In genomic region chr17:72609501-72609900, GRCh38 we compare ENCODE assay signal across 1 cellular context.
TF ChIP-seq lines count a peak whose summit lies in the region.

No MANE protein-coding gene starts in this region.

TF ChIP-seq in HCT116, 20 proteins besides CTCF, POLR2A, EP300 and RAD21 (continued from another document):
- TF ChIP-seq, protein P1, sequence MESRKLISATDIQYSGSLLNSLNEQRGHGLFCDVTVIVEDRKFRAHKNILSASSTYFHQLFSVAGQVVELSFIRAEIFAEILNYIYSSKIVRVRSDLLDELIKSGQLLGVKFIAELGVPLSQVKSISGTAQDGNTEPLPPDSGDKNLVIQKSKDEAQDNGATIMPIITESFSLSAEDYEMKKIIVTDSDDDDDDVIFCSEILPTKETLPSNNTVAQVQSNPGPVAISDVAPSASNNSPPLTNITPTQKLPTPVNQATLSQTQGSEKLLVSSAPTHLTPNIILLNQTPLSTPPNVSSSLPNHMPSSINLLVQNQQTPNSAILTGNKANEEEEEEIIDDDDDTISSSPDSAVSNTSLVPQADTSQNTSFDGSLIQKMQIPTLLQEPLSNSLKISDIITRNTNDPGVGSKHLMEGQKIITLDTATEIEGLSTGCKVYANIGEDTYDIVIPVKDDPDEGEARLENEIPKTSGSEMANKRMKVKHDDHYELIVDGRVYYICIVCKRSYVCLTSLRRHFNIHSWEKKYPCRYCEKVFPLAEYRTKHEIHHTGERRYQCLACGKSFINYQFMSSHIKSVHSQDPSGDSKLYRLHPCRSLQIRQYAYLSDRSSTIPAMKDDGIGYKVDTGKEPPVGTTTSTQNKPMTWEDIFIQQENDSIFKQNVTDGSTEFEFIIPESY (IDR thresholded peaks at IDR 0.05; ENCODE audit: extremely low read depth, insufficient replicate concordance, low read length): no peak
- TF ChIP-seq POLR2AphosphoS5 (IDR thresholded peaks at IDR 0.05; ENCODE audit: low read depth, low read length) (peak; percentile 34; the same call in 1 of the 2 replicates), EGR1 (IDR thresholded peaks at IDR 0.05; ENCODE audit: low read depth) (no peak), YY1 (IDR thresholded peaks at IDR 0.05; ENCODE audit: extremely low read depth, insufficient replicate concordance, low read depth, low read length) (no peak), EZH2phosphoT487 (IDR thresholded peaks at IDR 0.05; ENCODE audit: borderline replicate concordance) (no peak), SIN3A (IDR thresholded peaks at IDR 0.05; ENCODE audit: low read depth) (peak; percentile 72; the same call in 1 of the 2 replicates), CEBPB (IDR thresholded peaks at IDR 0.05; ENCODE audit: low read depth) (peak; percentile 55; the same call in 1 of the 2 replicates), FOSL1 (IDR thresholded peaks at IDR 0.05; ENCODE audit: low read depth) (peak; percentile 76), TCF7L2 (IDR thresholded peaks at IDR 0.05; ENCODE audit: borderline replicate concordance, extremely low read depth, insufficient read depth, insufficient read length) (no peak)
- TF ChIP-seq, protein P2, sequence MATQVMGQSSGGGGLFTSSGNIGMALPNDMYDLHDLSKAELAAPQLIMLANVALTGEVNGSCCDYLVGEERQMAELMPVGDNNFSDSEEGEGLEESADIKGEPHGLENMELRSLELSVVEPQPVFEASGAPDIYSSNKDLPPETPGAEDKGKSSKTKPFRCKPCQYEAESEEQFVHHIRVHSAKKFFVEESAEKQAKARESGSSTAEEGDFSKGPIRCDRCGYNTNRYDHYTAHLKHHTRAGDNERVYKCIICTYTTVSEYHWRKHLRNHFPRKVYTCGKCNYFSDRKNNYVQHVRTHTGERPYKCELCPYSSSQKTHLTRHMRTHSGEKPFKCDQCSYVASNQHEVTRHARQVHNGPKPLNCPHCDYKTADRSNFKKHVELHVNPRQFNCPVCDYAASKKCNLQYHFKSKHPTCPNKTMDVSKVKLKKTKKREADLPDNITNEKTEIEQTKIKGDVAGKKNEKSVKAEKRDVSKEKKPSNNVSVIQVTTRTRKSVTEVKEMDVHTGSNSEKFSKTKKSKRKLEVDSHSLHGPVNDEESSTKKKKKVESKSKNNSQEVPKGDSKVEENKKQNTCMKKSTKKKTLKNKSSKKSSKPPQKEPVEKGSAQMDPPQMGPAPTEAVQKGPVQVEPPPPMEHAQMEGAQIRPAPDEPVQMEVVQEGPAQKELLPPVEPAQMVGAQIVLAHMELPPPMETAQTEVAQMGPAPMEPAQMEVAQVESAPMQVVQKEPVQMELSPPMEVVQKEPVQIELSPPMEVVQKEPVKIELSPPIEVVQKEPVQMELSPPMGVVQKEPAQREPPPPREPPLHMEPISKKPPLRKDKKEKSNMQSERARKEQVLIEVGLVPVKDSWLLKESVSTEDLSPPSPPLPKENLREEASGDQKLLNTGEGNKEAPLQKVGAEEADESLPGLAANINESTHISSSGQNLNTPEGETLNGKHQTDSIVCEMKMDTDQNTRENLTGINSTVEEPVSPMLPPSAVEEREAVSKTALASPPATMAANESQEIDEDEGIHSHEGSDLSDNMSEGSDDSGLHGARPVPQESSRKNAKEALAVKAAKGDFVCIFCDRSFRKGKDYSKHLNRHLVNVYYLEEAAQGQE (IDR thresholded peaks at IDR 0.05; ENCODE audit: low read depth): no peak
TF ChIP-seq in HCT116: peak in this region for 9.
